ENCODE assay signal across 2 cellular contexts in genomic region chr2:119764832-119765231, GRCh38.
TF ChIP-seq lines count a peak whose summit lies in the region.

No MANE protein-coding gene starts in this region.

TF ChIP-seq in HepG2, 621 proteins besides CTCF, POLR2A, EP300 and RAD21 (continued from another document):
- TF ChIP-seq ZNF850 (CRISPR knock-in tag; conservative IDR thresholded peaks at IDR 0.05) (no peak), ASH2L (IDR thresholded peaks at IDR 0.05; ENCODE audit: insufficient read length, low read depth, low read length) (peak; percentile 24), PPARG (CRISPR knock-in tag; conservative IDR thresholded peaks at IDR 0.05) (peak; percentile 81), BCL6 (CRISPR knock-in tag; IDR thresholded peaks at IDR 0.05) (0 out of 2 replicates have a peak, but pooled peaks have one; percentile 20), HDAC1 (CRISPR knock-in tag; IDR thresholded peaks at IDR 0.05) (peak; percentile 39; the same call in 1 of the 2 replicates), LRRFIP1 (CRISPR knock-in tag; conservative IDR thresholded peaks at IDR 0.05) (no peak), SOX6 (IDR thresholded peaks at IDR 0.05) (no peak), SOX6 (CRISPR knock-in tag; IDR thresholded peaks at IDR 0.05) (no peak), BCL3 (CRISPR knock-in tag; IDR thresholded peaks at IDR 0.05) (no peak), TBX3 (IDR thresholded peaks at IDR 0.05; ENCODE audit: borderline replicate concordance) (0 out of 2 replicates have a peak, but pooled peaks have one; percentile 31), ZNF496 (CRISPR knock-in tag; IDR thresholded peaks at IDR 0.05; ENCODE audit: insufficient replicate concordance) (no peak), MTA1 (CRISPR knock-in tag; IDR thresholded peaks at IDR 0.05; ENCODE audit: borderline replicate concordance) (no peak), ZNF816 (CRISPR knock-in tag; IDR thresholded peaks at IDR 0.05; ENCODE audit: borderline replicate concordance) (0 out of 2 replicates have a peak, but pooled peaks have one; percentile 52), ARID3A (IDR thresholded peaks at IDR 0.05; ENCODE audit: low read depth, low read length) (peak; percentile 35; the same call in 1 of the 2 replicates), CBX1 (IDR thresholded peaks at IDR 0.05; ENCODE audit: low read depth) (no peak), SAP130 (CRISPR knock-in tag; IDR thresholded peaks at IDR 0.05; ENCODE audit: low read depth) (peak; percentile 17)

TF ChIP-seq in WTC11, 78 proteins besides CTCF, POLR2A, EP300 and RAD21 (continued from another document):
- TF ChIP-seq ZNF425 (CRISPR knock-in tag; conservative IDR thresholded peaks at IDR 0.05) (no peak), ZNF671 (CRISPR knock-in tag; IDR thresholded peaks at IDR 0.05) (no peak)
